8 cellular contexts compared by ENCODE assay signal in genomic region chr4:109303141-109303499, GRCh38. TPM values are rescaled to one million over a fixed set of nuclear protein-coding genes. Genes with fewer than 3 reads are reported as not detected.
A peak's percentile ranks its signal among the peaks of the same experiment; 100 is the strongest.
DNase-seq lines count a peak whose midpoint lies in the region; ATAC-seq and TF ChIP-seq lines count a peak whose summit lies in the region.

No MANE protein-coding gene starts in this region.

- in situ Hi-C loops in SK-MEL-5 (cut with HindIII; ENCODE audit: low pct_unique_long_range_greater_than_20kb, low sequenced_read_pairs) = no loop called here

- H3K4me1 ChIP-seq in foreskin keratinocyte = no peaks in the 10 kb centered on the region

- peak overlapping the region; percentile 81 for H3K4me3 Mint-ChIP-seq in progenitor cell of endocrine pancreas (ENCODE audit: low read depth)

- H3K27ac ChIP-seq in foreskin keratinocyte = no peak overlapping the region

- H3K27ac Mint-ChIP-seq in progenitor cell of endocrine pancreas = peak overlapping the region; percentile 51

- peaks cover 4% of the 10 kb centered on the region for H3K4me1 Mint-ChIP-seq in progenitor cell of endocrine pancreas (ENCODE audit: low read depth)

- peaks cover 86% of the 10 kb centered on the region for H3K27me3 ChIP-seq in foreskin keratinocyte

- peaks cover 64% of the 10 kb centered on the region for H3K27me3 Mint-ChIP-seq in progenitor cell of endocrine pancreas

- DNase-seq in GM03348 (ENCODE audit: low spot score) (peak; percentile 24), SK-MEL-5 (ENCODE audit: low read depth, low spot score) (peak; percentile 41), foreskin keratinocyte (peak; percentile 3 to 41), progenitor cell of endocrine pancreas (ENCODE audit: low spot score, unreplicated experiment) (no peak), HuH-7 (ENCODE audit: low spot score) (no peak)

- TF ChIP-seq CTCF in foreskin keratinocyte (conservative IDR thresholded peaks at IDR 0.05) = no peak
- no peak for TF ChIP-seq CTCF in progenitor cell of endocrine pancreas (IDR thresholded peaks at IDR 0.05; ENCODE audit: unreplicated experiment)

- ATAC-seq in foreskin keratinocyte = peak; percentile 61
- no peak for ATAC-seq in GM19397 (IDR thresholded peaks at IDR 0.05; ENCODE audit: unreplicated experiment)
- no peak for ATAC-seq in GM21619 (IDR thresholded peaks at IDR 0.05; ENCODE audit: unreplicated experiment)
- ATAC-seq in HG02642 (IDR thresholded peaks at IDR 0.05; ENCODE audit: poor library complexity, unreplicated experiment) = no peak

- H3K9me3 Mint-ChIP-seq in progenitor cell of endocrine pancreas (ENCODE audit: low read depth) = no peaks in the 10 kb centered on the region

- no peaks in the 10 kb centered on the region for H3K36me3 Mint-ChIP-seq in progenitor cell of endocrine pancreas (ENCODE audit: insufficient read depth)

RNA-seq across cellular contexts. Expression of gene COL25A1, which starts 0.7 kb away (rescaled TPM):
- total RNA-seq in SK-MEL-5 (2014; rRNA removed; shearing (Covaris generic)) = 7.5 and 10.4 TPM in 2 replicates
- 2.9 and 20.0 TPM in 2 replicates for polyA plus RNA-seq in SK-MEL-5 (2015; cell fraction: cytosol; rRNA removed)
- polyA plus RNA-seq in SK-MEL-5 (2015; cell fraction: nucleus; rRNA removed) = 26.3 and 30.5 TPM in 2 replicates
- 0.03 TPM in 1 of 2 replicates, not detected in the other for total RNA-seq in foreskin keratinocyte
- polyA plus RNA-seq in foreskin keratinocyte = not detected in 2 replicates
- 3.8 and 3.9 TPM in 2 replicates for total RNA-seq in progenitor cell of endocrine pancreas

Comparison
In these comparisons a context has a peak if more than half of its experiments do, and no peak if none do; other contexts are left out.
1. DNase-seq: peak in GM03348 (single experiment), SK-MEL-5 (single experiment) and foreskin keratinocyte (2 of 2); none in progenitor cell of endocrine pancreas (single experiment) and HuH-7 (single experiment).